In the genomic region with DNA sequence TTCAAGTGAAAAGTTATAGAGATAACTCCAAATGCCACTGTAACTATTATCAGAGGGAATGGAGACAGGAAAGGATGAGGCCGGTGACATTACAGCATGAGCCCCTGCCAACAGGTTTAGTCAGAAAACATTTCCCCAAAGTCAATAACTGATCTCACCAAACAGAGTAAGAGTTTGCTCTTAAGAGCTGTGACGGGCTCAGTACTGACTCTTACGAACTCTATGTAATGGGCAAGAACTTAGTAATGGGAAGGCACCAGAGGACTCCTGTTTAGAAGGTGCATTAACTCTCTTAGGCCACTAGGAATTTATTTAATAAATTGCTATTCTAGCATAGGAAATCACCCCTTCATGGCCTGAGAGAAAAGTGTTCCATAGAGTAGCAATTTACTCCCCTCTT, we compare ENCODE assay signal across 1 cellular context.
TF ChIP-seq lines count a peak whose summit lies in the region.

No MANE protein-coding gene starts in this region.

TF ChIP-seq in liver, 16 proteins besides CTCF, POLR2A, EP300 and RAD21 (continued from another document):
- TF ChIP-seq, protein P1, sequence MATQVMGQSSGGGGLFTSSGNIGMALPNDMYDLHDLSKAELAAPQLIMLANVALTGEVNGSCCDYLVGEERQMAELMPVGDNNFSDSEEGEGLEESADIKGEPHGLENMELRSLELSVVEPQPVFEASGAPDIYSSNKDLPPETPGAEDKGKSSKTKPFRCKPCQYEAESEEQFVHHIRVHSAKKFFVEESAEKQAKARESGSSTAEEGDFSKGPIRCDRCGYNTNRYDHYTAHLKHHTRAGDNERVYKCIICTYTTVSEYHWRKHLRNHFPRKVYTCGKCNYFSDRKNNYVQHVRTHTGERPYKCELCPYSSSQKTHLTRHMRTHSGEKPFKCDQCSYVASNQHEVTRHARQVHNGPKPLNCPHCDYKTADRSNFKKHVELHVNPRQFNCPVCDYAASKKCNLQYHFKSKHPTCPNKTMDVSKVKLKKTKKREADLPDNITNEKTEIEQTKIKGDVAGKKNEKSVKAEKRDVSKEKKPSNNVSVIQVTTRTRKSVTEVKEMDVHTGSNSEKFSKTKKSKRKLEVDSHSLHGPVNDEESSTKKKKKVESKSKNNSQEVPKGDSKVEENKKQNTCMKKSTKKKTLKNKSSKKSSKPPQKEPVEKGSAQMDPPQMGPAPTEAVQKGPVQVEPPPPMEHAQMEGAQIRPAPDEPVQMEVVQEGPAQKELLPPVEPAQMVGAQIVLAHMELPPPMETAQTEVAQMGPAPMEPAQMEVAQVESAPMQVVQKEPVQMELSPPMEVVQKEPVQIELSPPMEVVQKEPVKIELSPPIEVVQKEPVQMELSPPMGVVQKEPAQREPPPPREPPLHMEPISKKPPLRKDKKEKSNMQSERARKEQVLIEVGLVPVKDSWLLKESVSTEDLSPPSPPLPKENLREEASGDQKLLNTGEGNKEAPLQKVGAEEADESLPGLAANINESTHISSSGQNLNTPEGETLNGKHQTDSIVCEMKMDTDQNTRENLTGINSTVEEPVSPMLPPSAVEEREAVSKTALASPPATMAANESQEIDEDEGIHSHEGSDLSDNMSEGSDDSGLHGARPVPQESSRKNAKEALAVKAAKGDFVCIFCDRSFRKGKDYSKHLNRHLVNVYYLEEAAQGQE (IDR thresholded peaks at IDR 0.05) = no peak
TF ChIP-seq in liver: peak in this region for 1.
